ENCODE assay signal across 1 cellular context in genomic region chr16:67006930-67007658, GRCh38.
TF ChIP-seq lines count a peak whose summit lies in the region.

No MANE protein-coding gene starts in this region.

TF ChIP-seq in HEK293, 187 proteins besides CTCF, POLR2A, EP300 and RAD21 (continued from another document):
- TF ChIP-seq TSHZ1 (tag by site-specific recombination; IDR thresholded peaks at IDR 0.05; ENCODE audit: borderline replicate concordance) (no peak), ZFHX2 (tag by site-specific recombination; conservative IDR thresholded peaks at IDR 0.05) (peak; percentile 67), ZBTB20 (tag by site-specific recombination; IDR thresholded peaks at IDR 0.05) (0 out of 2 replicates have a peak, but pooled peaks have one; percentile 12), INSM2 (tag by site-specific recombination; IDR thresholded peaks at IDR 0.05) (no peak), OSR2 (tag by site-specific recombination; IDR thresholded peaks at IDR 0.05) (no peak), ZNF24 (tag by site-specific recombination; IDR thresholded peaks at IDR 0.05) (no peak), ZSCAN5A (tag by site-specific recombination; IDR thresholded peaks at IDR 0.05) (no peak), ZBTB26 (tag by site-specific recombination; optimal IDR thresholded peaks at IDR 0.05) (no peak), ZNF658 (tag by site-specific recombination; IDR thresholded peaks at IDR 0.05) (no peak), ZNF366 (tag by site-specific recombination; conservative IDR thresholded peaks at IDR 0.05) (no peak), GLIS1 (tag by site-specific recombination; IDR thresholded peaks at IDR 0.05) (peak; percentile 37), ZNF155 (tag by site-specific recombination; IDR thresholded peaks at IDR 0.05) (no peak), ZNF610 (tag by site-specific recombination; IDR thresholded peaks at IDR 0.05; ENCODE audit: borderline replicate concordance) (no peak), ZSCAN18 (tag by site-specific recombination; IDR thresholded peaks at IDR 0.05) (no peak), ZNF677 (tag by site-specific recombination; IDR thresholded peaks at IDR 0.05) (no peak), ZNF777 (tag by site-specific recombination; IDR thresholded peaks at IDR 0.05; ENCODE audit: borderline replicate concordance) (no peak), KLF1 (tag by site-specific recombination; IDR thresholded peaks at IDR 0.05) (peak; percentile 47; the same call in 1 of the 2 replicates), ZSCAN30 (tag by site-specific recombination; IDR thresholded peaks at IDR 0.05) (no peak), SP7 (tag by site-specific recombination; IDR thresholded peaks at IDR 0.05) (0 out of 2 replicates have a peak, but pooled peaks have one; percentile 41), PRDM10 (tag by site-specific recombination; IDR thresholded peaks at IDR 0.05) (0 out of 2 replicates have a peak, but pooled peaks have one; percentile 10)
